Comparison of ENCODE assay signal across 11 cellular contexts in the genomic region with DNA sequence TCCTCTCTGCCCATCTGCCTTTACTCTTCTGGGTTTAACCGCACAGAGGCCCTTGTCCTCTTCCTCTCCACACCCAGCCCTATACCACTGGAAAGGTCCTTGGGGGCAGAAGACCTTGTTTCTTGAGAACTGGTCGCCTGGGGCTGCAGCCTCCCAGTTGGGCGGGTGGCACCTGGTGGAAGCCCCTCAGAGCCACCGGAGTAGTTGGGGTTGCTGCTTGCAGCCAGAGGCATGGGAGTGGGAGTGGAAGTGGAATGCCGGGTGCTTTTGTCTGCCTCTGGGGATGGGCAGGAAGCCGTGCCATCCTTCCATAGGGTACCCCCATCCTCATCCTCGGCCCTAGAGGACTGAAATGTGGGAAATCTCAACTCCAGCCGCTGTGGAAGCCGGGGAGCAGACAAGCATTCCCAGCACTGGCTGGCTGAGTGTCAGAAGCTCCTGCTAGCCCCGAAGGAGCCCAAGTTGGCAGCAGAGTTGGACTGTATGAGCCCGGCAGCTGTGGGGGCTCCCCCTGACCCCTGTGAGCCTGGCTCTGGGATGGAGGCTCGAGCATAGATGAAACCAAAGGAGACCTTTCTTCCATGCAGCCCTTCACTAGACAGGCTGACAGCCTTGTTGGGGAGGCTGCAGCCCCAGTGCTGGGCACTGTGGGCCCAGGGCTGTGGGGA. TPM values are rescaled to one million over a fixed set of nuclear protein-coding genes. Genes with fewer than 3 reads are reported as not detected.
DNase-seq lines count a peak whose midpoint lies in the region; ATAC-seq, FAIRE-seq and TF ChIP-seq lines count a peak whose summit lies in the region.
"Had no signal": no experiment of that assay in that cellular context is flagged by ENCODE, and none has a peak within 500 bp of the region (broad histone marks: within the 10 kb centered on the region; RNA-seq: fewer than 3 reads in every experiment).

No MANE protein-coding gene starts in this region.

- TF ChIP-seq CTCF in RWPE2 (IDR thresholded peaks at IDR 0.05; ENCODE audit: poor library complexity, severe bottlenecking) (no peak), H1 (IDR thresholded peaks at IDR 0.05; ENCODE audit: control extremely low read depth in 1 of 3, insufficient read depth in 1 of 3, low read depth in 1 of 3, low read length in 3 of 3) (no peak)

- H3K9me3 ChIP-seq in RWPE2 (ENCODE audit: severe bottlenecking) (no peaks in the 10 kb centered on the region), H1 (ENCODE audit: insufficient read depth in 2 of 2, low read depth in 1 of 2, low read length in 1 of 2) (no peaks in the 10 kb centered on the region), trophoblast cell (ENCODE audit: insufficient read depth, low read depth, low read length) (no peaks in the 10 kb centered on the region)
- H3K9me3 ChIP-seq: uterus had no signal

- H4K91ac ChIP-seq in H1 (replicated peaks; ENCODE audit: insufficient read length, low read length) (no peak overlapping the region), trophoblast cell (ENCODE audit: low read depth, low read length) (no peak overlapping the region)

- H2BK20ac ChIP-seq in H1 (ENCODE audit: low read length), result no peak overlapping the region

- H2BK120ac ChIP-seq in H1 (replicated peaks; ENCODE audit: low read depth, low read length), result no peak overlapping the region
- H2BK120ac ChIP-seq in trophoblast cell (ENCODE audit: insufficient read depth, low read length, poor library complexity), result no peak overlapping the region

- TF ChIP-seq EP300 in H1 (IDR thresholded peaks at IDR 0.05; ENCODE audit: borderline replicate concordance in 1 of 2, low read depth in 2 of 2, low read length in 2 of 2), result no peak

- H3K4ac ChIP-seq in H1 (replicated peaks; ENCODE audit: insufficient read length, low read depth, low read length) (no peak overlapping the region), trophoblast cell (ENCODE audit: low read depth, low read length) (no peak overlapping the region)

- H3K27me3 ChIP-seq in RWPE2 (ENCODE audit: insufficient read depth, poor library complexity, severe bottlenecking) (peaks cover 5% of the 10 kb centered on the region), H1 (replicated peaks in 1 of 4; ENCODE audit: control insufficient read depth in 3 of 4, extremely low read depth in 1 of 4, insufficient read depth in 3 of 4, low read length in 3 of 4) (no peaks in the 10 kb centered on the region; a peak in 2 of 7 replicates), trophoblast cell (ENCODE audit: insufficient read depth, low read length) (peaks cover 7% of the 10 kb centered on the region)

- no peak for DNase-seq in activated CD8-positive, alpha-beta memory T cell treated with anti-CD3 and anti-CD28 coated beads, Interleukin-2, amount 10 ng/mL, durations not matched to agents 7 days and 5 days
- no peak for DNase-seq in activated CD8-positive, alpha-beta memory T cell treated with anti-CD3 and anti-CD28 coated beads, Interleukin-2, amount 50 U/mL, for 48 hours
- DNase-seq in RWPE2 (ENCODE audit: low spot score) (peak; percentile 80), H1 (ENCODE audit: low read depth in 1 of 2, low spot score in 2 of 2) (no peak), trophoblast cell (no peak), occipital lobe (lab: John Stamatoyannopoulos, UW) (no peak), NCI-H146 treated with DMSO at 0.1 percent for 48 hours (lab: John Stamatoyannopoulos, UW; ENCODE audit: unreplicated experiment) (no peak), DMS153 treated with DMSO at 0.1 percent for 48 hours (lab: John Stamatoyannopoulos, UW; ENCODE audit: unreplicated experiment) (no peak)
- DNase-seq: PC-9, uterus had no signal

- H3K18ac ChIP-seq in H1 (ENCODE audit: extremely low read depth, low read length), result no peak overlapping the region
- H3K18ac ChIP-seq in trophoblast cell (ENCODE audit: low read length), result no peak overlapping the region

- H3K79me1 ChIP-seq in H1 (ENCODE audit: low read depth, low read length) (no peaks in the 10 kb centered on the region), trophoblast cell (ENCODE audit: low read length) (no peaks in the 10 kb centered on the region)

- no peak overlapping the region for H3K56ac ChIP-seq in H1 (replicated peaks; ENCODE audit: insufficient read length, low read depth, low read length)

- no peaks in the 10 kb centered on the region for H3K36me3 ChIP-seq in RWPE2 (ENCODE audit: low read depth)
- H3K36me3 ChIP-seq in H1 (ENCODE audit: control insufficient read depth in 2 of 4, insufficient read depth in 4 of 4, low read length in 3 of 4), result no peaks in the 10 kb centered on the region
- no peaks in the 10 kb centered on the region for H3K36me3 ChIP-seq in trophoblast cell (ENCODE audit: control insufficient read depth in 1 of 2, insufficient read depth in 2 of 2, low read length in 2 of 2)
- H3K36me3 ChIP-seq: uterus had no signal

- FAIRE-seq in H1 (lab: Jason Lieb, UNC), result no peak
- FAIRE-seq: G401.6 had no signal

- H3K4me2 ChIP-seq in H1 (ENCODE audit: insufficient read depth in 1 of 2, low read depth in 2 of 2, low read length in 2 of 2) (no peak overlapping the region), trophoblast cell (ENCODE audit: low read length) (no peak overlapping the region)

- H3K23ac ChIP-seq in H1 (ENCODE audit: insufficient read length) (no peak overlapping the region), trophoblast cell (ENCODE audit: low read length) (no peak overlapping the region)

- H3K9ac ChIP-seq in H1 (replicated peaks in 1 of 4; ENCODE audit: extremely low read depth in 1 of 4, low read depth in 3 of 4, low read length in 3 of 4) (no peak overlapping the region), trophoblast cell (ENCODE audit: low read length) (no peak overlapping the region)

- POLR2A ChIA-PET in H1 (lab: Charles Lee; ENCODE audit: partially characterized antibody), result interaction anchor here (0.6 kb wide), 1 partner anchor 584 kb away, joined by 3 read pairs; no protein-coding TSS in a partner anchor

- peaks cover 4% of the 10 kb centered on the region; the same call in 1 of the 2 replicates for H3K23me2 ChIP-seq in H1 (ENCODE audit: low read depth, low read length)

- ATAC-seq in activated CD8-positive, alpha-beta memory T cell treated with anti-CD3 and anti-CD28 coated beads, Interleukin-2, amount 10 ng/mL, durations not matched to agents 7 days and 5 days, result no peak
- ATAC-seq in RWPE2 (ENCODE audit: low read depth), result no peak

- peaks cover 9% of the 10 kb centered on the region for H3K4me1 Mint-ChIP-seq in activated CD8-positive, alpha-beta memory T cell treated with anti-CD3 and anti-CD28 coated beads, Interleukin-2, amount 10 ng/mL, durations not matched to agents 7 days and 5 days

- H3K9me3 Mint-ChIP-seq in activated CD8-positive, alpha-beta memory T cell treated with anti-CD3 and anti-CD28 coated beads, Interleukin-2, amount 10 ng/mL, durations not matched to agents 7 days and 5 days (ENCODE audit: low read depth), result no peaks in the 10 kb centered on the region

- TF ChIP-seq POLR2A in H1 (IDR thresholded peaks at IDR 0.05; ENCODE audit: control extremely low read depth in 1 of 2, low read depth in 2 of 2, low read length in 2 of 2), result no peak

- H4K12ac ChIP-seq in trophoblast cell (ENCODE audit: low read depth, low read length), result no peak overlapping the region

- no peak overlapping the region for H4K8ac ChIP-seq in H1 (ENCODE audit: extremely low read depth, insufficient read depth, low read length)
- no peak overlapping the region for H4K8ac ChIP-seq in trophoblast cell (ENCODE audit: low read depth, low read length)

- CTCF ChIA-PET in activated CD8-positive, alpha-beta memory T cell treated with anti-CD3 and anti-CD28 coated beads, Interleukin-2, amount 10 ng/mL, durations not matched to agents 7 days and 5 days (lab: Charles Lee), result interaction anchor here (0.6 kb wide), 1 partner anchor 148 kb away, joined by 4 read pairs; no protein-coding TSS in a partner anchor
- CTCF ChIA-PET in H1 (lab: Charles Lee; ENCODE audit: partially characterized antibody), result interaction anchor here (0.6 kb wide), 1 partner anchor 227 kb away, joined by 3 read pairs; no protein-coding TSS in a partner anchor

- no peak overlapping the region for H2BK5ac ChIP-seq in H1 (ENCODE audit: low read depth, low read length)
- no peak overlapping the region for H2BK5ac ChIP-seq in trophoblast cell (ENCODE audit: low read depth, low read length, poor library complexity)

- H3K79me2 ChIP-seq in H1 (ENCODE audit: control insufficient read depth in 1 of 2, insufficient read depth in 2 of 2, low read length in 2 of 2) (no peaks in the 10 kb centered on the region), trophoblast cell (ENCODE audit: control insufficient read depth, insufficient read depth, low read length, poor library complexity) (no peaks in the 10 kb centered on the region)

- H3K4me3 ChIP-seq in RWPE2 (ENCODE audit: severe bottlenecking), result no peak overlapping the region
- no peak overlapping the region for H3K4me3 ChIP-seq in H1 (ENCODE audit: extremely low read depth in 1 of 4, insufficient read depth in 2 of 4, low read depth in 3 of 4, low read length in 4 of 4)
- peak overlapping the region; percentile 6 for H3K4me3 ChIP-seq in trophoblast cell (ENCODE audit: low read depth, low read length)
- H3K4me3 ChIP-seq: uterus had no signal

- H2BK12ac ChIP-seq in H1 (ENCODE audit: low read depth, low read length), result peak overlapping the region; percentile 71; the same call in 1 of the 2 replicates
- H2BK12ac ChIP-seq in trophoblast cell (ENCODE audit: low read length), result no peak overlapping the region

- H3K36me3 Mint-ChIP-seq in activated CD8-positive, alpha-beta memory T cell treated with anti-CD3 and anti-CD28 coated beads, Interleukin-2, amount 10 ng/mL, durations not matched to agents 7 days and 5 days, result peaks cover 1% of the 10 kb centered on the region

- WGBS in H1 (ENCODE audit: extremely low coverage in 1 of 2, insufficient coverage in 1 of 2, insufficient read length in 1 of 2, insufficient replicate concordance in 2 of 2, low coverage in 1 of 2, low lambda C conversion rate in 2 of 2, missing lambda C conversion rate in 1 of 2), 2 experiments, result 84% methylated on average over 11 of the region's 12 CpGs; no CpG with 5 or more reads in 1 of the 2 experiments
- no CpG with 5 or more reads among the region's 12 CpGs for WGBS in trophoblast cell (ENCODE audit: extremely low coverage, insufficient coverage, insufficient read length)

- peaks cover 17% of the 10 kb centered on the region for H3K4me1 ChIP-seq in RWPE2 (ENCODE audit: insufficient read depth, poor library complexity, severe bottlenecking)
- H3K4me1 ChIP-seq in H1 (replicated peaks in 1 of 4; ENCODE audit: control insufficient read depth in 3 of 4, insufficient read depth in 4 of 4, low read length in 3 of 4), result peaks cover 8 to 27% (median 20%) of the 10 kb centered on the region in 4 experiments
- H3K4me1 ChIP-seq in trophoblast cell (ENCODE audit: control insufficient read depth in 1 of 2, insufficient read depth in 2 of 2, low read length in 2 of 2), result peaks cover 2 to 4% of the 10 kb centered on the region in 2 experiments

- peaks cover 72% of the 10 kb centered on the region for H3K27me3 Mint-ChIP-seq in activated CD8-positive, alpha-beta memory T cell treated with anti-CD3 and anti-CD28 coated beads, Interleukin-2, amount 10 ng/mL, durations not matched to agents 7 days and 5 days

- H4K5ac ChIP-seq in H1 (ENCODE audit: insufficient read length, low read depth, low read length), result no peak overlapping the region

- H3K4me3 Mint-ChIP-seq in activated CD8-positive, alpha-beta memory T cell treated with anti-CD3 and anti-CD28 coated beads, Interleukin-2, amount 10 ng/mL, durations not matched to agents 7 days and 5 days, result peak overlapping the region; percentile 13

- H3K14ac ChIP-seq in H1 (ENCODE audit: insufficient read length), result no peak overlapping the region
- H3K14ac ChIP-seq in trophoblast cell (ENCODE audit: low read length), result no peak overlapping the region

- no peak overlapping the region for H3K27ac Mint-ChIP-seq in activated CD8-positive, alpha-beta memory T cell treated with anti-CD3 and anti-CD28 coated beads, Interleukin-2, amount 10 ng/mL, durations not matched to agents 7 days and 5 days

- no peak for TF ChIP-seq RAD21 in H1 (IDR thresholded peaks at IDR 0.05 in 1 of 2, conservative IDR thresholded peaks at IDR 0.05 in 1 of 2; ENCODE audit: low read depth in 2 of 2, low read length in 2 of 2)

- H2AK5ac ChIP-seq in H1 (ENCODE audit: low read depth, low read length) (peak overlapping the region; percentile 82; the same call in 1 of the 2 replicates), trophoblast cell (ENCODE audit: low read length) (no peak overlapping the region)

- H3K27ac ChIP-seq in RWPE2 (ENCODE audit: poor library complexity, severe bottlenecking) (no peak overlapping the region), H1 (ENCODE audit: low read depth, low read length) (no peak overlapping the region), trophoblast cell (ENCODE audit: low read depth, low read length) (no peak overlapping the region)
- H3K27ac ChIP-seq: PC-9, uterus had no signal

- H2BK15ac ChIP-seq in H1 (ENCODE audit: low read length), result no peak overlapping the region

- H4K20me1 ChIP-seq in H1 (replicated peaks in 1 of 2; ENCODE audit: control insufficient read depth in 1 of 2, insufficient read depth in 2 of 2, low read length in 2 of 2), result peaks cover 2 to 3% of the 10 kb centered on the region in 2 experiments

- H2AFZ ChIP-seq in H1 (ENCODE audit: low read length) (no peak overlapping the region), trophoblast cell (ENCODE audit: insufficient read depth, low read length, poor library complexity) (no peak overlapping the region)
- H2AFZ ChIP-seq: PC-9 had no signal

RNA-seq across cellular contexts. Expression of gene VSTM2L, which starts 1.2 kb away (rescaled TPM):
- under 1 TPM in 1 of 2 experiments, not detected in 1; 0.35 TPM for total RNA-seq in activated CD8-positive, alpha-beta memory T cell treated with anti-CD3 and anti-CD28 coated beads, Interleukin-2, amount 10 ng/mL, durations not matched to agents 7 days and 5 days
- 1.3 and 1.6 TPM in 2 replicates for total RNA-seq in H1 (2021; fragmentation: NEBNext Ultra II Directional; extraction: Animal tissue kit (Norgen Biotek cat#: 25700))
- 2.6 and 3.2 TPM in 2 replicates for polyA plus RNA-seq in H1 (2011; rRNA removed)
- polyA plus RNA-seq in H1 (2011; cell fraction: cytosol; rRNA removed), result 1.8 TPM
- polyA plus RNA-seq in H1 (2011; cell fraction: nucleus; rRNA removed), result 1.5 TPM
- 0.87 to 2.5 TPM (median 1.9 TPM) in 4 replicates for polyA plus RNA-seq in H1 (2012, experiment 1 of 2)
- polyA plus RNA-seq in H1 (2012, experiment 2 of 2), result 1.5 TPM
- 1.6 TPM for polyA plus RNA-seq in H1 (2013, experiment 1 of 2)
- 1.7 TPM for polyA plus RNA-seq in H1 (2013, experiment 2 of 2)
- 0.27 and 0.32 TPM in 2 replicates for polyA minus RNA-seq in H1 (2011; rRNA and poly(A)+ RNA removed)
- not detected for polyA minus RNA-seq in H1 (2011; cell fraction: cytosol; rRNA and poly(A)+ RNA removed)
- polyA minus RNA-seq in H1 (2011; cell fraction: nucleus; rRNA and poly(A)+ RNA removed), result 0.60 TPM
- 6.7 and 7.5 TPM in 2 replicates for polyA plus RNA-seq in trophoblast cell (2013)
- 39.6 TPM for total RNA-seq in occipital lobe

Comparison
In these comparisons a context has a peak if more than half of its experiments do, and no peak if none do; other contexts are left out.
1. RNA of gene VSTM2L, which starts 1.2 kb away (total RNA-seq): 39.6 TPM in occipital lobe (single experiment); 1.3 to 1.6 TPM in H1 and 0.35 TPM in activated CD8-positive, alpha-beta memory T cell treated with anti-CD3 and anti-CD28 coated beads, Interleukin-2, amount 10 ng/mL, durations not matched to agents 7 days and 5 days; every median in the first group is over 10 times any median in the second.